ENCODE assay signal across 25 cellular contexts in the genomic region with DNA sequence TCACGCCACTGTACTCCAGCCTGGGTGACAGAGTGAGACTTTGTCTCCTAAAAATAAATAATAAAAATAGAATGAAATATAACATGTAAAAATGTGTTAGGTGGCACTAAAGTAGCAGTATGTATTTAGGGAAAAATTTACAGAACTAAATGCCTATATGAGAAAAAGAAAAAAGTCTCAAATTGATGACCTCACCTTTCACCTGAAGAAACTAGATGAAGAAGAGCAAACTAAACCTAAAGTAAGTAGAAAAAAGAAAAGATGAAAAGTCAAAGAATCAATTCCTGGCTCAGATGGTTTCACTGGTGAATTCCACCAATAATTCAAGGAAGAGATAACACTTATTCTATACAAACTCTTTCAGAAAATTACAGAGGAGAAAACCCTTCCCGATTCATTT.
"Had no signal": no experiment of that assay in that cellular context is flagged by ENCODE, and none has a peak within 500 bp of the region (broad histone marks: within the 10 kb centered on the region; RNA-seq: fewer than 3 reads in every experiment).

No MANE protein-coding gene starts in this region.

- H3K9me3 ChIP-seq: colonic mucosa, esophagus muscularis mucosa, esophagus squamous epithelium, gastrocnemius medialis, gastroesophageal sphincter, heart left ventricle, heart right ventricle had no signal

- H3K4me3 ChIP-seq: colonic mucosa, coronary artery, dorsolateral prefrontal cortex, esophagus muscularis mucosa, esophagus squamous epithelium, gastrocnemius medialis, gastroesophageal sphincter, heart left ventricle, heart right ventricle had no signal

- ATAC-seq: effector memory CD8-positive, alpha-beta T cell; esophagus mucosa; foreskin keratinocyte; gastrocnemius medialis; gastroesophageal sphincter; heart left ventricle; heart right ventricle had no signal

- H3K4me1 ChIP-seq: colonic mucosa, esophagus muscularis mucosa, esophagus squamous epithelium, foreskin keratinocyte, gastrocnemius medialis, gastroesophageal sphincter had no signal

- H3K27me3 ChIP-seq: colonic mucosa, esophagus muscularis mucosa, foreskin keratinocyte, gastrocnemius medialis, gastroesophageal sphincter, heart left ventricle, heart right ventricle had no signal

- FAIRE-seq: colon, endothelial cell of umbilical vein, frontal cortex had no signal

- H3K36me3 ChIP-seq: colonic mucosa, esophagus muscularis mucosa, esophagus squamous epithelium, gastrocnemius medialis, gastroesophageal sphincter, heart left ventricle, heart right ventricle had no signal

- H3K27ac ChIP-seq: colonic mucosa, coronary artery, dorsolateral prefrontal cortex, epithelial cell of prostate, esophagus muscularis mucosa, esophagus squamous epithelium, foreskin keratinocyte, gastrocnemius medialis, gastroesophageal sphincter, heart left ventricle, heart right ventricle had no signal

- DNase-seq: cortex of kidney; dermis blood vessel endothelial cell; dorsolateral prefrontal cortex; effector CD4-positive, alpha-beta T cell; effector CD8-positive, alpha-beta T cell; effector memory CD4-positive, alpha-beta T cell; effector memory CD8-positive, alpha-beta T cell; endodermal cell; erythroblast; esophagus squamous epithelium; foreskin keratinocyte; foreskin melanocyte; gastrocnemius medialis; glutamatergic neuron; heart left ventricle; heart right ventricle had no signal
